ENCODE assay signal across 23 cellular contexts in the genomic region with DNA sequence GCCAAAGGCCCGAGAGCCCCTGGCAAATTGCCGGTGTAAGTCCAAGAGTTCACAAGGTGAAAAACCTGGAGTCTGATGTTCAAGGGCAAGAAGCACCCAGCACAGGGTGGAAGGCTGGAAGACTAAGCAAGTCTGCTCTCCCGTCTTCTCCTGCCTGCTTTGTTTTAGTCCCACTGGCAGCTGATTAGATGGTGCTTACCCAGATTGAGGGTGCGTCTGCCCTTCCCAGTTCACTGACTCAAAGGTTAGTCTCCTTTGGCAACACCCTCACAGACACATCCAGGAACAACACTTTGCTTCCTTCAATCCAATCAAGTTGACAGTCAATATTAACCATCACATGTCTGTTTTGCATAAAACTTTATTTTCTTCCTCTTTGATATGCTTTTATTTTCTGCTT.
DNase-seq lines count a peak whose midpoint lies in the region; ATAC-seq, FAIRE-seq and TF ChIP-seq lines count a peak whose summit lies in the region.
"Had no signal": no experiment of that assay in that cellular context is flagged by ENCODE, and none has a peak within 500 bp of the region (broad histone marks: within the 10 kb centered on the region; RNA-seq: fewer than 3 reads in every experiment).

No MANE protein-coding gene starts in this region.

- FAIRE-seq in GM19239 (lab: Jason Lieb, UNC): no peak
- FAIRE-seq: A204.1, G401.6, GM12892 had no signal

- intact Hi-C loops in stomach (cut with DNase I; ENCODE audit: low total_unique reads): no loop called here
- intact Hi-C loops in MCF 10A (cut with micrococcal nuclease): no loop called here

- no peak for ATAC-seq in HG03520 (IDR thresholded peaks at IDR 0.05; ENCODE audit: unreplicated experiment)
- ATAC-seq: CD8-positive, alpha-beta T cell; HCT116 had no signal

- H3K27ac ChIP-seq in hepatocyte (no peak overlapping the region), stomach (peak overlapping the region in 1 of 5 donors; percentile 30)
- H3K27ac ChIP-seq: 22Rv1, BLaER1, C4-2B, GM23248 had no signal

- CTCF ChIA-PET in MCF 10A (lab: Yijun Ruan, JAX): no interaction called here

- no peak overlapping the region for H3K4me3 ChIP-seq in MG63
- H3K4me3 ChIP-seq in hepatocyte: no peak overlapping the region
- no peak overlapping the region for H3K4me3 ChIP-seq in stomach
- H3K4me3 ChIP-seq: BLaER1, GM23248 had no signal

- no peak for TF ChIP-seq EP300 in stomach (IDR thresholded peaks at IDR 0.05)

- BruUV-seq in MCF 10A (replicated peaks; lab: Mats Ljungman, UMichigan): no TSS peak

- 54% methylated on average over 4 of the region's 4 CpGs for WGBS in hepatocyte (ENCODE audit: low lambda C conversion rate, missing lambda C conversion rate)
- 51 to 67% (median 55%) methylated on average over 4 of the region's 4 CpGs for WGBS in stomach, 5 donors

- H3K9me3 ChIP-seq in MG63 (0 out of 2 replicates have a peak, but pooled peaks cover under 1% of the 10 kb centered on the region), hepatocyte (ENCODE audit: low read depth) (no peaks in the 10 kb centered on the region), stomach (no peaks in the 10 kb centered on the region)
- H3K9me3 ChIP-seq: Caco-2 had no signal

- H3K27me3 ChIP-seq in MG63: no peaks in the 10 kb centered on the region
- no peaks in the 10 kb centered on the region for H3K27me3 ChIP-seq in hepatocyte
- no peaks in the 10 kb centered on the region for H3K27me3 ChIP-seq in stomach
- H3K27me3 ChIP-seq: BLaER1 had no signal

- no peaks in the 10 kb centered on the region for H3K79me2 ChIP-seq in hepatocyte

- no peaks in the 10 kb centered on the region for H3K9me2 ChIP-seq in hepatocyte (replicated peaks; ENCODE audit: insufficient read depth)

- H3K4me2 ChIP-seq in hepatocyte: no peak overlapping the region
- H3K4me2 ChIP-seq: BLaER1 had no signal

- DNase-seq in MG63 (peak; percentile 6), hepatocyte (ENCODE audit: low spot score) (peak; percentile 8), mucosa of gallbladder (ENCODE audit: low spot score) (peak; percentile 56), stomach (peak; percentile 29), MCF 10A (ENCODE audit: unreplicated experiment) (no peak), GM19239 (ENCODE audit: insufficient read length, low spot score) (no peak)
- no peak for DNase-seq in activated effector memory CD4-positive, alpha-beta T cell treated with anti-CD3 and anti-CD28 coated beads, Interleukin-2, amount 50 U/mL, for 16 hours
- DNase-seq: Caco-2; CD4-positive, CD25-positive, alpha-beta regulatory T cell; CD8-positive, alpha-beta T cell; DMS153; DND-41; GM23248; H9 had no signal

- H3K4me1 ChIP-seq in hepatocyte (ENCODE audit: insufficient read depth) (no peaks in the 10 kb centered on the region), stomach (no peaks in the 10 kb centered on the region)
- H3K4me1 ChIP-seq: BLaER1, Caco-2 had no signal

- H3K4me1 Mint-ChIP-seq in MCF 10A (ENCODE audit: insufficient read depth, unreplicated experiment): no peaks in the 10 kb centered on the region
- H3K4me1 Mint-ChIP-seq: B cell; CD4-positive, CD25-positive, alpha-beta regulatory T cell had no signal

- TF ChIP-seq POLR2A in stomach (IDR thresholded peaks at IDR 0.05): no peak

- H3K9me3 Mint-ChIP-seq in MCF 10A (ENCODE audit: unreplicated experiment): peaks cover 11% of the 10 kb centered on the region
- H3K9me3 Mint-ChIP-seq: H9 had no signal

- no peak overlapping the region for H3K4me3 Mint-ChIP-seq in MCF 10A (ENCODE audit: unreplicated experiment)
- H3K4me3 Mint-ChIP-seq: B cell; CD4-positive, CD25-positive, alpha-beta regulatory T cell; CD8-positive, alpha-beta T cell; H9 had no signal

- no peak overlapping the region for H2AFZ ChIP-seq in hepatocyte
- H2AFZ ChIP-seq: GM23248 had no signal

- H3K36me3 ChIP-seq in MG63 (no peaks in the 10 kb centered on the region), hepatocyte (replicated peaks; ENCODE audit: insufficient read depth, low read depth) (no peaks in the 10 kb centered on the region), stomach (no peaks in the 10 kb centered on the region)
- H3K36me3 ChIP-seq: BLaER1 had no signal

- H3K27ac Mint-ChIP-seq in MCF 10A (ENCODE audit: low read depth, unreplicated experiment): no peak overlapping the region
- H3K27ac Mint-ChIP-seq: B cell; CD4-positive, CD25-positive, alpha-beta regulatory T cell; CD8-positive, alpha-beta T cell; H9 had no signal

- H4K20me1 ChIP-seq in hepatocyte (ENCODE audit: insufficient read depth, poor library complexity, severe bottlenecking): no peaks in the 10 kb centered on the region
- H4K20me1 ChIP-seq: BLaER1 had no signal

- no peaks in the 10 kb centered on the region for H3K36me3 Mint-ChIP-seq in MCF 10A (ENCODE audit: insufficient read depth, unreplicated experiment)
- H3K36me3 Mint-ChIP-seq: CD4-positive, CD25-positive, alpha-beta regulatory T cell; CD8-positive, alpha-beta T cell had no signal

- POLR2A ChIA-PET in MCF 10A (lab: Yijun Ruan, JAX): no interaction called here

- no peak for TF ChIP-seq CTCF in hepatocyte (IDR thresholded peaks at IDR 0.05; ENCODE audit: poor library complexity)
- TF ChIP-seq CTCF in stomach (IDR thresholded peaks at IDR 0.05): no peak
- no peak for TF ChIP-seq CTCF in MCF 10A (IDR thresholded peaks at IDR 0.05; ENCODE audit: unreplicated experiment)

- H3K27me3 Mint-ChIP-seq in MCF 10A (ENCODE audit: insufficient read depth, unreplicated experiment): no peaks in the 10 kb centered on the region
- H3K27me3 Mint-ChIP-seq: CD4-positive, CD25-positive, alpha-beta regulatory T cell had no signal

Comparison
In these comparisons a context has a peak if more than half of its experiments do, and no peak if none do; other contexts are left out.
1. DNase-seq: peak in MG63 (single experiment), hepatocyte (single experiment), mucosa of gallbladder (single experiment) and stomach (single experiment); none in MCF 10A (single experiment), activated effector memory CD4-positive, alpha-beta T cell treated with anti-CD3 and anti-CD28 coated beads, Interleukin-2, amount 50 U/mL, for 16 hours (single experiment) and GM19239 (single experiment).